ENCODE assay signal across 8 cellular contexts in the genomic region with DNA sequence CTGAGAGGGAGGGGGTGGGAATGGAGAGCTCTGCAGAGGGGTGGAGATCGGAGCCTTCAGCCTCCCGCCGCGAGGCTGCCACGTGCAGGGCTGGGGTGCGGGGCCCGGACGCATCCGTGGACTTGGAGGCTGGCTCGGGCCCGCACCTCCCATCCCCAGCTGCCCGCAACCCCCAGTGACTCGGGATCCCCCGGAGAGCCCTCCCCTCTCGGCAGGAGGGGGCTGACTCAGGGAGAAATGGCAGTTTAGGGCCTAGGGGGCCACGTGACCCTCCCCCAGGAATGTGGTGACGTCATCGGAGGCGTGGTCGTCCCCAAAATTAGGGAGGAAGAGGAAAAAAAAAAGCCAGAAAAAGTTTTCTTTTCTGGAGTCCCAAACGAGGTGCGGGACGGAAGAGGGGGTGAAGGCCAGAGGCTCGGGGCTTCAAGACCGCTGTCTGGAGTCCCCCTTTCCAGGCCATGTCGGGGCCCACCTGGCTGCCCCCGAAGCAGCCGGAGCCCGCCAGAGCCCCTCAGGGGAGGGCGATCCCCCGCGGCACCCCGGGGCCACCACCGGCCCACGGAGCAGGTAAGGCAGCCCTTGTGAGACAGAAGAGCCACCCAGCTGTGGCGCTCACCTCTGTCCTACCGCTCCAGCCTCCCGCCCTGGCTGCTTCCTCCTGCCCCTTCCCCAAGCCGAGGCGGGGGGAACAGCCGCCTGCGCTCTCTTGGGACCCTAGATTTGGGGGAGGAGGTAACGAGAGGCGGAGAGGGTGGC.
A peak's percentile ranks its signal among the peaks of the same experiment; 100 is the strongest.
DNase-seq lines count a peak whose midpoint lies in the region; ATAC-seq and TF ChIP-seq lines count a peak whose summit lies in the region.

Gene TRIP6, plus strand, starts transcription at position 348 of the 756 bp plus-strand sequence. Its CDS starts 111 bp downstream, at position 459.

- H3K36me3 ChIP-seq in DOHH2 (ENCODE audit: control insufficient read depth, low read length) (peaks cover 42% of the 10 kb centered on the region), brain microvascular endothelial cell (replicated peaks) (peaks cover 21% of the 10 kb centered on the region), iPS DF 6.9 (ENCODE audit: control insufficient read depth, insufficient read depth, low read length) (peaks cover 18% of the 10 kb centered on the region)

- no peaks in the 10 kb centered on the region for H3K9me2 ChIP-seq in DOHH2 (replicated peaks; ENCODE audit: control insufficient read depth, low read length)

- peak within 1 kb of the TSS; percentile 86 for H3K4me2 ChIP-seq in DOHH2 (ENCODE audit: low read length)

- in situ Hi-C loops in brain microvascular endothelial cell (cut with HindIII; ENCODE audit: low pct_ligation_motif_present, low sequenced_read_pairs) = no loop called here

- H3K4me1 ChIP-seq in DOHH2 (ENCODE audit: control insufficient read depth, low read length) (peaks cover 32% of the 10 kb centered on the region), iPS DF 6.9 (ENCODE audit: control insufficient read depth, insufficient read depth, low read length) (peaks cover 5% of the 10 kb centered on the region; the same call in 1 of the 2 replicates)

- peak within 1 kb of the TSS; percentile 70 for H3K27ac ChIP-seq in DOHH2 (ENCODE audit: low read depth, low read length)
- H3K27ac ChIP-seq in brain microvascular endothelial cell = peak within 1 kb of the TSS; percentile 81
- H3K27ac ChIP-seq in iPS DF 6.9 (ENCODE audit: low read length) = no peak within 1 kb of the TSS

- DNase-seq in T-helper 1 cell (peak in 3 of 5 donors; percentile 29 to 54 (median 31)), brain microvascular endothelial cell (peak; percentile 83), iPS DF 6.9 (ENCODE audit: low read depth, low spot score) (peak; percentile 72), retinal pigment epithelial cell (ENCODE audit: low read depth) (peak; percentile 76), NCI-H2196 (lab: John Stamatoyannopoulos, UW; ENCODE audit: unreplicated experiment) (no peak)

- TF ChIP-seq CTCF in DOHH2 (IDR thresholded peaks at IDR 0.05; ENCODE audit: low read depth, low read length, poor library complexity, severe bottlenecking) = no peak
- TF ChIP-seq CTCF in brain microvascular endothelial cell (IDR thresholded peaks at IDR 0.05; ENCODE audit: low read depth, low read length, missing control alignments) = no peak
- TF ChIP-seq CTCF in retinal pigment epithelial cell (conservative IDR thresholded peaks at IDR 0.05; ENCODE audit: low read depth, low read length) = no peak

- no peaks in the 10 kb centered on the region for H4K20me1 ChIP-seq in DOHH2 (ENCODE audit: control insufficient read depth, insufficient read depth, low read depth, low read length)

- H3K4me3 ChIP-seq in DOHH2 (ENCODE audit: low read length) = peak within 1 kb of the TSS; percentile 80
- H3K4me3 ChIP-seq in brain microvascular endothelial cell (ENCODE audit: low read depth, low read length) = peak within 1 kb of the TSS; percentile 94
- peak within 1 kb of the TSS; percentile 90 for H3K4me3 ChIP-seq in iPS DF 6.9 (ENCODE audit: low read length)
- peak within 1 kb of the TSS; percentile 92 for H3K4me3 ChIP-seq in retinal pigment epithelial cell (ENCODE audit: low read length)

- H3K27me3 ChIP-seq in DOHH2 (ENCODE audit: control insufficient read depth, low read length) (no peaks in the 10 kb centered on the region), brain microvascular endothelial cell (replicated peaks) (no peaks in the 10 kb centered on the region), iPS DF 6.9 (ENCODE audit: control insufficient read depth, insufficient read depth, low read length) (no peaks in the 10 kb centered on the region)

- H3K9me3 ChIP-seq in DOHH2 (ENCODE audit: control insufficient read depth, insufficient read depth, low read length) (no peaks in the 10 kb centered on the region), iPS DF 6.9 (ENCODE audit: control insufficient read depth, insufficient read depth, low read length) (no peaks in the 10 kb centered on the region)

- no CpG with 5 or more reads among the region's 44 CpGs for WGBS in iPS DF 6.9 (ENCODE audit: insufficient coverage, insufficient read length)

- ATAC-seq in HG03045 (IDR thresholded peaks at IDR 0.05; ENCODE audit: unreplicated experiment) (peak; percentile 45), HG03521 (IDR thresholded peaks at IDR 0.05; ENCODE audit: unreplicated experiment) (no peak)

- H3K79me2 ChIP-seq in DOHH2 (ENCODE audit: control insufficient read depth, low read length) = peaks cover 42% of the 10 kb centered on the region

- H3F3A ChIP-seq in DOHH2 (ENCODE audit: control insufficient read depth, insufficient read depth) = peaks cover 6% of the 10 kb centered on the region
